Comparison of ENCODE assay signal across 9 cellular contexts in genomic region chr12:74317078-74317581, GRCh38.
DNase-seq lines count a peak whose midpoint lies in the region; ATAC-seq and TF ChIP-seq lines count a peak whose summit lies in the region.
"Had no signal": no experiment of that assay in that cellular context is flagged by ENCODE, and none has a peak within 500 bp of the region (broad histone marks: within the 10 kb centered on the region; RNA-seq: fewer than 3 reads in every experiment).

No MANE protein-coding gene starts in this region.

- peak; percentile 83 for TF ChIP-seq CTCF in 22Rv1 (IDR thresholded peaks at IDR 0.05)

- DNase-seq in KBM-7 (peak; percentile 14), iPS DF 4.7 (ENCODE audit: extremely low read depth, low spot score) (peak; percentile 30)
- no peak for DNase-seq in stimulated activated CD4-positive, alpha-beta T cell treated with anti-CD3 and anti-CD28 coated beads, Interleukin-12 subunit alpha, Interleukin-12 subunit beta, amount 100 ng/mL, for 4 hours
- DNase-seq in natural killer cell treated with Interleukin-12 subunit alpha and Interleukin-12 subunit beta and Interleukin-15 and Interleukin-18, amount 100 ng/mL, for 72 hours (ENCODE audit: low spot score), result no peak

- no peaks in the 10 kb centered on the region for H3K27me3 Mint-ChIP-seq in natural killer cell treated with Interleukin-12 subunit alpha and Interleukin-12 subunit beta and Interleukin-15 and Interleukin-18, amount 100 ng/mL, for 72 hours
- no peaks in the 10 kb centered on the region for H3K27me3 Mint-ChIP-seq in stimulated activated memory B cell treated with anti-CD40 and anti-IgM and Interleukin-4, amounts not matched to agents 10 μg/mL and 1 μg/mL and 100 μg/mL, for 72 hours

- no peaks in the 10 kb centered on the region for H3K4me1 Mint-ChIP-seq in natural killer cell treated with Interleukin-12 subunit alpha and Interleukin-12 subunit beta and Interleukin-15 and Interleukin-18, amount 100 ng/mL, for 72 hours (ENCODE audit: low read depth in 2 of 2)
- H3K4me1 Mint-ChIP-seq in stimulated activated memory B cell treated with anti-CD40 and anti-IgM and Interleukin-4, amounts not matched to agents 10 μg/mL and 1 μg/mL and 100 μg/mL, for 72 hours, result no peaks in the 10 kb centered on the region

- in situ Hi-C loops in KBM-7 (cut with MboI; ENCODE audit: low pct_unique_long_range_greater_than_20kb, low sequenced_read_pairs), result no loop called here

- H3K36me3 Mint-ChIP-seq in natural killer cell treated with Interleukin-12 subunit alpha and Interleukin-12 subunit beta and Interleukin-15 and Interleukin-18, amount 100 ng/mL, for 72 hours, result no peaks in the 10 kb centered on the region
- H3K36me3 Mint-ChIP-seq in stimulated activated memory B cell treated with anti-CD40 and anti-IgM and Interleukin-4, amounts not matched to agents 10 μg/mL and 1 μg/mL and 100 μg/mL, for 72 hours, result no peaks in the 10 kb centered on the region

- ATAC-seq in SK-N-SH treated with all-trans-retinoic acid at 6 μM for 48 hours (peak; percentile 78), HG03565 (IDR thresholded peaks at IDR 0.05; ENCODE audit: unreplicated experiment) (no peak)
- ATAC-seq in natural killer cell treated with Interleukin-12 subunit alpha and Interleukin-12 subunit beta and Interleukin-15 and Interleukin-18, amount 100 ng/mL, for 72 hours, result no peak
- no peak for ATAC-seq in stimulated activated memory B cell treated with anti-CD40 and anti-IgM and Interleukin-4, amounts not matched to agents 10 μg/mL and 1 μg/mL and 100 μg/mL, for 72 hours

- peak overlapping the region; percentile 79 for H3K27ac ChIP-seq in 22Rv1

- no peak overlapping the region for H3K27ac Mint-ChIP-seq in natural killer cell treated with Interleukin-12 subunit alpha and Interleukin-12 subunit beta and Interleukin-15 and Interleukin-18, amount 100 ng/mL, for 72 hours
- H3K27ac Mint-ChIP-seq in stimulated activated memory B cell treated with anti-CD40 and anti-IgM and Interleukin-4, amounts not matched to agents 10 μg/mL and 1 μg/mL and 100 μg/mL, for 72 hours, result no peak overlapping the region
- H3K27ac Mint-ChIP-seq: T-helper 1 cell treated with Interleukin-12 subunit alpha and Interleukin-12 subunit beta and Interleukin-4 antibody, amounts not matched to agents 30 μg/mL and 1 μg/mL, for 36 hours had no signal

- no peaks in the 10 kb centered on the region for H3K9me3 Mint-ChIP-seq in natural killer cell treated with Interleukin-12 subunit alpha and Interleukin-12 subunit beta and Interleukin-15 and Interleukin-18, amount 100 ng/mL, for 72 hours
- no peaks in the 10 kb centered on the region for H3K9me3 Mint-ChIP-seq in stimulated activated memory B cell treated with anti-CD40 and anti-IgM and Interleukin-4, amounts not matched to agents 10 μg/mL and 1 μg/mL and 100 μg/mL, for 72 hours
- H3K9me3 Mint-ChIP-seq: T-helper 1 cell treated with Interleukin-12 subunit alpha and Interleukin-12 subunit beta and Interleukin-4 antibody, amounts not matched to agents 30 μg/mL and 1 μg/mL, for 36 hours had no signal

- H3K4me3 Mint-ChIP-seq in natural killer cell treated with Interleukin-12 subunit alpha and Interleukin-12 subunit beta and Interleukin-15 and Interleukin-18, amount 100 ng/mL, for 72 hours, result no peak overlapping the region
- no peak overlapping the region for H3K4me3 Mint-ChIP-seq in stimulated activated memory B cell treated with anti-CD40 and anti-IgM and Interleukin-4, amounts not matched to agents 10 μg/mL and 1 μg/mL and 100 μg/mL, for 72 hours
- H3K4me3 Mint-ChIP-seq: T-helper 1 cell treated with Interleukin-12 subunit alpha and Interleukin-12 subunit beta and Interleukin-4 antibody, amounts not matched to agents 30 μg/mL and 1 μg/mL, for 36 hours had no signal

TF ChIP-seq in SK-N-SH treated with all-trans-retinoic acid at 6 μM for 48 hours, 23 proteins besides CTCF, POLR2A, EP300 and RAD21:
- no peak for TF ChIP-seq ISL1 (CRISPR knock-in tag; IDR thresholded peaks at IDR 0.05)
- no peak for TF ChIP-seq PPARA (CRISPR knock-in tag; IDR thresholded peaks at IDR 0.05; ENCODE audit: borderline replicate concordance)

Comparison
In these comparisons a context has a peak if more than half of its experiments do, and no peak if none do; other contexts are left out.
1. DNase-seq: peak in KBM-7 (single experiment) and iPS DF 4.7 (single experiment); none in stimulated activated CD4-positive, alpha-beta T cell treated with anti-CD3 and anti-CD28 coated beads, Interleukin-12 subunit alpha, Interleukin-12 subunit beta, amount 100 ng/mL, for 4 hours (single experiment) and natural killer cell treated with Interleukin-12 subunit alpha and Interleukin-12 subunit beta and Interleukin-15 and Interleukin-18, amount 100 ng/mL, for 72 hours (single experiment).